28 cellular contexts compared by ENCODE assay signal in genomic region chr12:130366159-130366558, GRCh38. TPM values are rescaled to one million over a fixed set of nuclear protein-coding genes. Genes with fewer than 3 reads are reported as not detected.
"Had no signal": no experiment of that assay in that cellular context is flagged by ENCODE, and none has a peak within 500 bp of the region (broad histone marks: within the 10 kb centered on the region; RNA-seq: fewer than 3 reads in every experiment).

No MANE protein-coding gene starts in this region.

- H3K4me2 ChIP-seq: hepatocyte, neural progenitor cell, smooth muscle cell had no signal

- H3K9me3 Mint-ChIP-seq: nephron, neural progenitor cell had no signal

- H3K4me3 Mint-ChIP-seq: naive thymus-derived CD8-positive, alpha-beta T cell; nephron; neural progenitor cell; stimulated activated naive B cell treated with anti-CD40 and anti-IgM and Interleukin-4, amounts not matched to agents 10 μg/mL and 1 μg/mL and 100 μg/mL, for 72 hours had no signal

- H3K79me2 ChIP-seq: hepatocyte had no signal

- H2AFZ ChIP-seq: hepatocyte, neural progenitor cell had no signal

- H3K27me3 ChIP-seq: neural progenitor cell, ovary, right atrium auricular region, right lobe of liver, testis had no signal

- H3K4me3 ChIP-seq: heart right ventricle, hepatocyte, lower lobe of right lung, neural progenitor cell, ovary, right atrium auricular region, right lobe of liver, smooth muscle cell, stomach, testis, tibial artery, upper lobe of right lung had no signal

- H3K4me1 Mint-ChIP-seq: naive thymus-derived CD8-positive, alpha-beta T cell; nephron; stimulated activated naive B cell treated with anti-CD40 and anti-IgM and Interleukin-4, amounts not matched to agents 10 μg/mL and 1 μg/mL and 100 μg/mL, for 72 hours had no signal

- DNase-seq: heart right ventricle; islet precursor cell; lower lobe of right lung; mammary epithelial cell; mesenchymal stem cell; naive thymus-derived CD8-positive, alpha-beta T cell; ovary; right lobe of liver; stimulated activated CD4-positive, alpha-beta T cell treated with anti-CD3 and anti-CD28 coated beads, Interleukin-2, amount 100 ng/mL, for 24 hours; stimulated activated CD4-positive, alpha-beta T cell treated with anti-CD3 and anti-CD28 coated beads, Interleukin-4, amount 100 ng/mL, for 1 hour; stimulated activated naive B cell treated with anti-CD40 and anti-IgM and Interleukin-4, amounts not matched to agents 10 μg/mL and 1 μg/mL and 100 μg/mL, for 72 hours; stimulated activated naive CD8-positive, alpha-beta T cell treated with anti-CD3 and anti-CD28 coated beads, Interleukin-15, Interleukin-2, amounts not matched to agents 100 U/mL and 50 U/mL, for 24 hours; stomach; testis; tibial artery; trophoblast cell; upper lobe of right lung had no signal

- H3K9me3 ChIP-seq: heart right ventricle, lower lobe of right lung, ovary, right atrium auricular region, right lobe of liver, stomach, testis, tibial artery, upper lobe of right lung had no signal

- H3K27ac Mint-ChIP-seq: naive thymus-derived CD8-positive, alpha-beta T cell; nephron; neural progenitor cell; progenitor cell of endocrine pancreas; stimulated activated naive B cell treated with anti-CD40 and anti-IgM and Interleukin-4, amounts not matched to agents 10 μg/mL and 1 μg/mL and 100 μg/mL, for 72 hours had no signal

- H3K27ac ChIP-seq: heart right ventricle, hepatocyte, lower lobe of right lung, neural progenitor cell, ovary, right atrium auricular region, right lobe of liver, stomach, testis, tibial artery, upper lobe of right lung had no signal

- H3K9ac ChIP-seq: neural progenitor cell had no signal

- H3K4me1 ChIP-seq: heart right ventricle, lower lobe of right lung, neural progenitor cell, right atrium auricular region, right lobe of liver, stomach, testis, tibial artery, upper lobe of right lung had no signal

- H3K36me3 ChIP-seq: heart right ventricle, lower lobe of right lung, neural progenitor cell, ovary, right atrium auricular region, right lobe of liver, stomach, tibial artery, upper lobe of right lung had no signal

- H3K36me3 Mint-ChIP-seq: naive thymus-derived CD8-positive, alpha-beta T cell; neural progenitor cell had no signal

RNA-seq across cellular contexts. Expression of gene PIWIL1, which starts 28.5 kb away (rescaled TPM):
- total RNA-seq: heart right ventricle; hepatocyte; left lobe of liver; liver; lower lobe of right lung; mammary epithelial cell; naive thymus-derived CD8-positive, alpha-beta T cell; progenitor cell of endocrine pancreas; pulmonary artery endothelial cell; renal cortical epithelial cell; right atrium auricular region; right lobe of liver; skeletal muscle tissue; smooth muscle cell; stomach; upper lobe of right lung had no signal
- polyA plus RNA-seq: hepatocyte; mammary epithelial cell; naive thymus-derived CD8-positive, alpha-beta T cell; smooth muscle cell; stomach had no signal
